In the genomic region with DNA sequence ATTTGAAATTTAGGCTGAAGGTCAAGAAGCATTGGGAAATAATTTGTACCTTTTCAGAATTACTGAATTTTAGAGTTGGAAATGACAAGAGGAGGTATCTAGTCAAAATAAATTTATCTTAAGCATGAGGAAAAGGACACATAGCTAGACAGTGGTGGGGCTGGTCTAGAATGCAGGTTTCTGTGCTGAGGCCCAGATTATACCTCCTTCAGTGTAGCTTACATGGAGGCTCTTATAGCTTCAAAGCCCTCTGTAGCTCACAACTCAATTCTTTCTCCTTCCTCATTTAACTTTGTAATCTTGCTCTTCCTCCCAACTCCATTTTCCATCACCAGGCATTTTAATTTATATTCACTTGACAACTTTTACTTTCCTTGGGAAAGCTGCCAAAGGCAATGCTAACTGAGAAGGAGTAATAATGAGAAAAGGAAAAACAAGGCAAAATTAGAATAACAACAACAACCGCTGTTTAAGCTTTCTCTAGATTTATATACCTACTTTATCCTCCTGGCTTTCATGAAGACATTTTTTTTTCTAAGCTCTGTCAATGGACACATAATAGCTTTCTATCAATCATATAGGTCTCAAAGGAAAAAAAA, we compare ENCODE assay signal across 24 cellular contexts.
"Had no signal": no experiment of that assay in that cellular context is flagged by ENCODE, and none has a peak within 500 bp of the region (broad histone marks: within the 10 kb centered on the region; RNA-seq: fewer than 3 reads in every experiment).

No MANE protein-coding gene starts in this region.

- H3K36me3 Mint-ChIP-seq: naive B cell; stimulated activated memory B cell treated with anti-CD40 and anti-IgM and Interleukin-4, amounts not matched to agents 10 μg/mL and 1 μg/mL and 100 μg/mL, for 72 hours had no signal

- H3K9me3 Mint-ChIP-seq: endodermal cell; naive B cell; nephron progenitor cell; stimulated activated memory B cell treated with anti-CD40 and anti-IgM and Interleukin-4, amounts not matched to agents 10 μg/mL and 1 μg/mL and 100 μg/mL, for 72 hours; stimulated activated naive CD8-positive, alpha-beta T cell treated with anti-CD3 and anti-CD28 coated beads, Interleukin-15, Interleukin-2, amounts not matched to agents 100 ng/mL and 50 ng/mL, for 24 hours had no signal

- ATAC-seq: heart right ventricle; lower lobe of right lung; psoas muscle; sciatic nerve; stimulated activated memory B cell treated with anti-CD40 and anti-IgM and Interleukin-4, amounts not matched to agents 10 μg/mL and 1 μg/mL and 100 μg/mL, for 72 hours had no signal

- H3K27ac ChIP-seq: colonic mucosa, heart right ventricle, left ventricle myocardium inferior, lower lobe of right lung, neutrophil, psoas muscle, spleen, thoracic aorta, transverse colon had no signal

- H3K4me3 Mint-ChIP-seq: endodermal cell; naive B cell; nephron progenitor cell; stimulated activated memory B cell treated with anti-CD40 and anti-IgM and Interleukin-4, amounts not matched to agents 10 μg/mL and 1 μg/mL and 100 μg/mL, for 72 hours; stimulated activated naive CD8-positive, alpha-beta T cell treated with anti-CD3 and anti-CD28 coated beads, Interleukin-15, Interleukin-2, amounts not matched to agents 100 ng/mL and 50 ng/mL, for 24 hours had no signal

- H3K4me3 ChIP-seq: colonic mucosa, heart right ventricle, left ventricle myocardium inferior, lower lobe of right lung, psoas muscle, spleen, thoracic aorta, transverse colon had no signal

- H3K9me3 ChIP-seq: colonic mucosa, heart right ventricle, left ventricle myocardium inferior, lower lobe of right lung, neutrophil, psoas muscle, spleen, thoracic aorta, transverse colon had no signal

- FAIRE-seq: frontal cortex had no signal

- DNase-seq: colonic mucosa; effector CD4-positive, alpha-beta T cell; endodermal cell; heart right ventricle; hypothalamus; islet precursor cell; left ventricle myocardium inferior; lower lobe of right lung; mesenchymal stem cell; naive B cell; nephron progenitor cell; psoas muscle; retina; spleen; stimulated activated CD4-positive, alpha-beta T cell treated with anti-CD3 and anti-CD28 coated beads, Interleukin-15, amount 100 ng/mL, for 24 hours; stimulated activated CD4-positive, alpha-beta T cell treated with anti-CD3 and anti-CD28 coated beads, Interleukin-1b, Interleukin-23, amount 100 ng/mL, for 48 hours; stimulated activated CD4-positive, alpha-beta T cell treated with anti-CD3 and anti-CD28 coated beads, Interleukin-4, amount 100 ng/mL, for 24 hours; transverse colon had no signal

- H3K4me1 ChIP-seq: colonic mucosa had no signal

- H3K36me3 ChIP-seq: colonic mucosa, heart right ventricle, left ventricle myocardium inferior, lower lobe of right lung, neutrophil, spleen, thoracic aorta, transverse colon had no signal

- H3K27ac Mint-ChIP-seq: endodermal cell; stimulated activated memory B cell treated with anti-CD40 and anti-IgM and Interleukin-4, amounts not matched to agents 10 μg/mL and 1 μg/mL and 100 μg/mL, for 72 hours; stimulated activated naive CD8-positive, alpha-beta T cell treated with anti-CD3 and anti-CD28 coated beads, Interleukin-15, Interleukin-2, amounts not matched to agents 100 ng/mL and 50 ng/mL, for 24 hours had no signal

- H3K27me3 ChIP-seq: colonic mucosa, heart right ventricle, neutrophil, spleen, transverse colon had no signal

- H3K27me3 Mint-ChIP-seq: naive B cell; stimulated activated memory B cell treated with anti-CD40 and anti-IgM and Interleukin-4, amounts not matched to agents 10 μg/mL and 1 μg/mL and 100 μg/mL, for 72 hours; stimulated activated naive CD8-positive, alpha-beta T cell treated with anti-CD3 and anti-CD28 coated beads, Interleukin-15, Interleukin-2, amounts not matched to agents 100 ng/mL and 50 ng/mL, for 24 hours had no signal
